1 cellular context compared by ENCODE assay signal in genomic region chr13:51921790-51922740, GRCh38.
A peak's percentile ranks its signal among the peaks of the same experiment; 100 is the strongest.
TF ChIP-seq lines count a peak whose summit lies in the region.

No MANE protein-coding gene starts in this region.

TF ChIP-seq in HEK293, 187 proteins besides CTCF, POLR2A, EP300 and RAD21 (continued from another document):
- TF ChIP-seq KLF17 (tag by site-specific recombination; IDR thresholded peaks at IDR 0.05) (peak; percentile 40; the same call in 1 of the 2 replicates), ZNF518A (tag by site-specific recombination; conservative IDR thresholded peaks at IDR 0.05; ENCODE audit: low read depth) (no peak), ZNF404 (tag by site-specific recombination; IDR thresholded peaks at IDR 0.05) (no peak), ZFHX2 (tag by site-specific recombination; conservative IDR thresholded peaks at IDR 0.05) (peak; percentile 50)
